Comparison of ENCODE assay signal across 8 cellular contexts in genomic region chr16:46883353-46883689, GRCh38. TPM values are rescaled to one million over a fixed set of nuclear protein-coding genes. Genes with fewer than 3 reads are reported as not detected.
DNase-seq lines count a peak whose midpoint lies in the region; ATAC-seq, FAIRE-seq and TF ChIP-seq lines count a peak whose summit lies in the region.

No MANE protein-coding gene starts in this region.

- no peaks in the 10 kb centered on the region for H3K36me3 ChIP-seq in Peyer's patch
- H3K36me3 ChIP-seq in esophagus (ENCODE audit: control insufficient read depth in 2 of 2, insufficient read depth in 2 of 2, low read length in 1 of 2) = no peaks in the 10 kb centered on the region
- no peaks in the 10 kb centered on the region for H3K36me3 ChIP-seq in pancreas

- H3K27ac ChIP-seq in Peyer's patch (peak overlapping the region in 3 of 4 donors; percentile 40 to 70 (median 66)), esophagus (ENCODE audit: low read depth in 2 of 2, low read length in 1 of 2) (peak overlapping the region in 1 of 2 donors; percentile 84), pancreas (peak overlapping the region; percentile 84 to 94 (median 92))

- ATAC-seq in pancreas = peak in 2 of 4 donors; percentile 8 to 9
- ATAC-seq in HG03045 (IDR thresholded peaks at IDR 0.05; ENCODE audit: unreplicated experiment) = no peak
- no peak for ATAC-seq in HG03097 (IDR thresholded peaks at IDR 0.05; ENCODE audit: low FRiP score, unreplicated experiment)

- intact Hi-C loops in pancreas (cut with DNase I) = no loop called here

- TF ChIP-seq CTCF in Peyer's patch (IDR thresholded peaks at IDR 0.05) = no peak
- TF ChIP-seq CTCF in pancreas (IDR thresholded peaks at IDR 0.05) = no peak

- H3K4me1 ChIP-seq in Peyer's patch (peaks cover 0 to 15% (median 0%) of the 10 kb centered on the region in 4 donors), esophagus (ENCODE audit: control insufficient read depth in 2 of 2, insufficient read depth in 2 of 2, low read length in 1 of 2) (peaks cover 0 to 4% of the 10 kb centered on the region in 2 donors), pancreas (peaks cover 0 to 29% (median 13%) of the 10 kb centered on the region in 3 donors)

- WGBS in esophagus, 2 donors = 28 to 30% methylated on average over 10 of the region's 10 CpGs
- WGBS in pancreas, 2 donors = 9 to 13% methylated on average over 10 of the region's 10 CpGs

- no peak for TF ChIP-seq POLR2A in Peyer's patch (IDR thresholded peaks at IDR 0.05)

- H3K4me3 ChIP-seq in Peyer's patch = peak overlapping the region; percentile 67 to 92 (median 78)
- H3K4me3 ChIP-seq in esophagus (ENCODE audit: low read depth in 1 of 2, low read length in 2 of 2) = peak overlapping the region; percentile 79 to 81
- peak overlapping the region; percentile 21 to 98 (median 90) for H3K4me3 ChIP-seq in pancreas

- H3K27me3 ChIP-seq in Peyer's patch (no peaks in the 10 kb centered on the region), esophagus (ENCODE audit: control insufficient read depth in 1 of 2, insufficient read depth in 2 of 2, low read length in 2 of 2) (no peaks in the 10 kb centered on the region), pancreas (no peaks in the 10 kb centered on the region)

- no peak for FAIRE-seq in pancreas (lab: Jason Lieb, UNC)

- H3K9me3 ChIP-seq in Peyer's patch (no peaks in the 10 kb centered on the region), esophagus (ENCODE audit: control insufficient read depth in 2 of 2, insufficient read depth in 1 of 2, low read depth in 1 of 2, low read length in 1 of 2) (no peaks in the 10 kb centered on the region), pancreas (no peaks in the 10 kb centered on the region)

- DNase-seq in activated CD8-positive, alpha-beta memory T cell treated with anti-CD3 and anti-CD28 coated beads, Interleukin-2, amount 50 U/mL, for 48 hours = peak; percentile 59
- no peak for DNase-seq in activated CD8-positive, alpha-beta memory T cell treated with anti-CD3 and anti-CD28 coated beads for 24 hours
- DNase-seq in Peyer's patch (no peak), pancreas (no peak)
- no peak for DNase-seq in activated effector memory CD4-positive, alpha-beta T cell treated with Interleukin-2 at 50 U/mL for 16 hours

RNA-seq across cellular contexts. Expression of gene GPT2, which starts 0.8 kb away (rescaled TPM):
- total RNA-seq in Peyer's patch (10 to 100 TPM in 3 of 4 donors, 1 to 10 TPM in 1; 9.6 to 23.1 (median 18.2) TPM), pancreas (100 to 1,000 TPM in 2 of 6 donors, 10 to 100 TPM in 4; 29.7 to 122 (median 60.5) TPM)
- polyA plus RNA-seq in esophagus (10 to 100 TPM; 53.8 to 65.8 TPM), pancreas (10 to 100 TPM; 91.8 to 95.6 TPM)

RNA-seq across cellular contexts. Expression of gene C16orf87, which starts 52.3 kb away (rescaled TPM):
- total RNA-seq in Peyer's patch (10 to 100 TPM in 2 of 4 donors, 1 to 10 TPM in 2; 7.9 to 13.5 (median 10.6) TPM), pancreas (1 to 10 TPM; 1.9 to 3.1 (median 2.3) TPM)
- polyA plus RNA-seq in esophagus (1 to 10 TPM; 3.6 to 3.7 TPM), pancreas (1 to 10 TPM; 1.0 to 2.3 TPM)
